In genomic region chr10:118544401-118544948, GRCh38 we compare ENCODE assay signal across 20 cellular contexts. TPM values are rescaled to one million over a fixed set of nuclear protein-coding genes. Genes with fewer than 3 reads are reported as not detected.
DNase-seq lines count a peak whose midpoint lies in the region; ATAC-seq and TF ChIP-seq lines count a peak whose summit lies in the region.
"Had no signal": no experiment of that assay in that cellular context is flagged by ENCODE, and none has a peak within 500 bp of the region (broad histone marks: within the 10 kb centered on the region; RNA-seq: fewer than 3 reads in every experiment).

No MANE protein-coding gene starts in this region.

- no peaks in the 10 kb centered on the region for H3K36me3 Mint-ChIP-seq in activated CD8-positive, alpha-beta T cell treated with anti-CD3 and anti-CD28 coated beads for 36 hours (ENCODE audit: low read depth)
- H3K36me3 Mint-ChIP-seq in neural crest cell (ENCODE audit: low read depth), result no peaks in the 10 kb centered on the region
- H3K36me3 Mint-ChIP-seq in nephron progenitor cell (ENCODE audit: low read depth), result no peaks in the 10 kb centered on the region
- H3K36me3 Mint-ChIP-seq: activated naive CD8-positive, alpha-beta T cell treated with anti-CD3 and anti-CD28 coated beads for 36 hours had no signal

- TF ChIP-seq CTCF in LNCAP (IDR thresholded peaks at IDR 0.05) (peak; percentile 42), neural crest cell (conservative IDR thresholded peaks at IDR 0.05) (peak; percentile 6), nephron progenitor cell (IDR thresholded peaks at IDR 0.05) (no peak)
- peak; percentile 34 for TF ChIP-seq CTCF in activated CD8-positive, alpha-beta T cell treated with anti-CD3 and anti-CD28 coated beads for 36 hours (IDR thresholded peaks at IDR 0.05)

- no peaks in the 10 kb centered on the region for H3K4me1 Mint-ChIP-seq in activated CD8-positive, alpha-beta T cell treated with anti-CD3 and anti-CD28 coated beads for 36 hours (ENCODE audit: low read depth)
- H3K4me1 Mint-ChIP-seq in neural crest cell, result no peaks in the 10 kb centered on the region
- H3K4me1 Mint-ChIP-seq in nephron progenitor cell, result no peaks in the 10 kb centered on the region
- H3K4me1 Mint-ChIP-seq: activated CD4-positive, alpha-beta T cell treated with anti-CD3 and anti-CD28 coated beads for 36 hours; activated naive CD8-positive, alpha-beta T cell treated with anti-CD3 and anti-CD28 coated beads for 36 hours had no signal

- POLR2A ChIA-PET in activated CD8-positive, alpha-beta T cell treated with anti-CD3 and anti-CD28 coated beads for 36 hours (lab: Charles Lee), result no interaction called here

- intact Hi-C loops in activated CD8-positive, alpha-beta T cell treated with anti-CD3 and anti-CD28 coated beads for 36 hours (cut with micrococcal nuclease), result no loop called here

- H3K9me3 Mint-ChIP-seq in activated CD8-positive, alpha-beta T cell treated with anti-CD3 and anti-CD28 coated beads for 36 hours, result no peaks in the 10 kb centered on the region
- no peaks in the 10 kb centered on the region for H3K9me3 Mint-ChIP-seq in neural crest cell
- H3K9me3 Mint-ChIP-seq in nephron progenitor cell, result no peaks in the 10 kb centered on the region
- H3K9me3 Mint-ChIP-seq: activated naive CD8-positive, alpha-beta T cell treated with anti-CD3 and anti-CD28 coated beads for 36 hours; activated T-cell treated with anti-CD3 and anti-CD28 coated beads, Interleukin-2, amount 50 U/mL, for 24 hours; H9 had no signal

- CTCF ChIA-PET in activated CD8-positive, alpha-beta T cell treated with anti-CD3 and anti-CD28 coated beads for 36 hours (lab: Charles Lee), result interaction anchor here (0.6 to 1.9 kb wide), 11 partner anchors 9 to 305 kb away, joined by 3 to 5 read pairs (median 3); no protein-coding TSS in a partner anchor

- DNase-seq in activated CD8-positive, alpha-beta T cell treated with anti-CD3 and anti-CD28 coated beads for 36 hours, result no peak
- DNase-seq in neural crest cell (ENCODE audit: low read depth, low spot score) (no peak), iPS-NIHi7 (ENCODE audit: extremely low spot score) (no peak), nephron progenitor cell (no peak), NCI-H774 (lab: John Stamatoyannopoulos, UW) (no peak)
- DNase-seq: activated gamma-delta T cell, left lung, NCI-H2107 had no signal

- no peak overlapping the region for H3K4me3 Mint-ChIP-seq in activated CD8-positive, alpha-beta T cell treated with anti-CD3 and anti-CD28 coated beads for 36 hours
- H3K4me3 Mint-ChIP-seq in neural crest cell, result no peak overlapping the region
- no peak overlapping the region for H3K4me3 Mint-ChIP-seq in nephron progenitor cell
- H3K4me3 Mint-ChIP-seq: activated CD4-positive, alpha-beta T cell treated with anti-CD3 and anti-CD28 coated beads for 36 hours; activated naive CD8-positive, alpha-beta T cell treated with anti-CD3 and anti-CD28 coated beads for 36 hours; activated T-cell treated with anti-CD3 and anti-CD28 coated beads, Interleukin-2, amount 50 U/mL, for 24 hours; H9 had no signal

- H3K27ac Mint-ChIP-seq in activated CD8-positive, alpha-beta T cell treated with anti-CD3 and anti-CD28 coated beads for 36 hours, result no peak overlapping the region
- H3K27ac Mint-ChIP-seq in neural crest cell (ENCODE audit: unreplicated experiment) (no peak overlapping the region), nephron progenitor cell (no peak overlapping the region)
- H3K27ac Mint-ChIP-seq: activated CD4-positive, alpha-beta T cell treated with anti-CD3 and anti-CD28 coated beads for 36 hours; activated naive CD8-positive, alpha-beta T cell treated with anti-CD3 and anti-CD28 coated beads for 36 hours; activated T-cell treated with anti-CD3 and anti-CD28 coated beads, Interleukin-2, amount 50 U/mL, for 24 hours; H9 had no signal

- ATAC-seq in GM18511 (IDR thresholded peaks at IDR 0.05; ENCODE audit: unreplicated experiment), result peak; percentile 20
- no peak for ATAC-seq in activated CD8-positive, alpha-beta T cell treated with anti-CD3 and anti-CD28 coated beads for 36 hours

- H3K27me3 Mint-ChIP-seq in activated CD8-positive, alpha-beta T cell treated with anti-CD3 and anti-CD28 coated beads for 36 hours, result peaks cover 27% of the 10 kb centered on the region
- H3K27me3 Mint-ChIP-seq in neural crest cell (ENCODE audit: low read depth) (peaks cover 60% of the 10 kb centered on the region), nephron progenitor cell (ENCODE audit: low read depth, poor library complexity) (peaks cover 40% of the 10 kb centered on the region)

RNA-seq across cellular contexts. Expression of gene PRLHR, which starts 51.0 kb away (rescaled TPM):
- total RNA-seq in activated CD8-positive, alpha-beta T cell treated with anti-CD3 and anti-CD28 coated beads for 36 hours, result not detected
- total RNA-seq in neural crest cell, result not detected in 2 replicates
- total RNA-seq: activated CD4-positive, alpha-beta T cell treated with anti-CD3 and anti-CD28 coated beads for 36 hours; activated naive CD8-positive, alpha-beta T cell treated with anti-CD3 and anti-CD28 coated beads for 36 hours; bronchial epithelial cell; Calu3; H9; left lung; LHCN-M2; right cardiac atrium; T-helper 2 cell treated with Interferon-gamma antibody and Interleukin-4, amounts not matched to agents 100 ng/mL and 5 ng/mL, for 36 hours; upper lobe of right lung had no signal
